10 cellular contexts compared by ENCODE assay signal in the genomic region with DNA sequence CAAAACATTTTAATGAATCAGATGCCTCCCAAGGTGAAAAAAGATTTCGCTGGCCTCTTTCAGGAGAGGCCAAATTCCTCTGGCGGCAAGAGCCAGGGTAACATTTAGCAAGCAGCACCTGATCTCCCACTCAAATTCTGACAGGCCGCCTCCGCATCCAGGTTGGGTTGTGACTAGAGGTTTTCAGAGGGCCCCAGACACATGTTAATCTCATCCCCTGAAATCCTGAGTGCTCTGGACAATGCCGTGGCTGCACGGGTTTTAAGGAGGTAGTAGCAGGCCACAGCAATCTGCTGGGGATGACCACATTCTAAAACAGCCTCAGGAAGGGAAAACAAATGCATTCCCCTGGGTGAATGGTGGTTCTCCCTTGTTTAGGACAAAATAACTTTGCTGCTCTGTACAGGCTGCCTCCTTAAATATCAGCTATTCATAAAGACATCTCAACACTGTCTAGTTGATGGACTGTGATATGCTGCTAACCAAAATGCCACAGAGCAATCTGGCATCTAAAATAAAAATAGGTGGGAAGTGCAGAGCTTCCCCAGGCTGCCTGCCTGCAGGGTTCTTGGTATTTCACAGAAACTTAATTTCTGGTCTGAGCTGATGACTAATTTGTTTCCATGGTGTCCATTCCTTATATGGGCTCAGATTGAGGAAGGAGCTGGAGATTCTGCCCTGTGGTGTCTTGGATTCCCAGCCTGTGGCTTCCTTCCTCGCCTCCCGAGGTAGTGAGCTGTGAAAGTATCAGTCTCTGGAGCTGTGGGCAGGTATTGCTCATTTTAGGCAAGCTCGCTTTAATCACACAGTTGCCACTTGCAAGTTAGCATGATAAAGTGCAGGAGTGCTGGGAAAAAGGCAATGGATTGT.
DNase-seq lines count a peak whose midpoint lies in the region; ATAC-seq and TF ChIP-seq lines count a peak whose summit lies in the region.
"Had no signal": no experiment of that assay in that cellular context is flagged by ENCODE, and none has a peak within 500 bp of the region (broad histone marks: within the 10 kb centered on the region; RNA-seq: fewer than 3 reads in every experiment).

No MANE protein-coding gene starts in this region.

- peaks cover 0 to 23% (median 16%) of the 10 kb centered on the region in 4 donors for H3K4me1 ChIP-seq in sigmoid colon
- H3K4me1 ChIP-seq: testis had no signal

- ATAC-seq in naive thymus-derived CD8-positive, alpha-beta T cell: no peak
- ATAC-seq: T-helper 17 cell had no signal

- no peaks in the 10 kb centered on the region for H3K27me3 ChIP-seq in sigmoid colon
- H3K27me3 ChIP-seq: testis had no signal

- no peak overlapping the region for H3K4me3 Mint-ChIP-seq in naive thymus-derived CD8-positive, alpha-beta T cell
- H3K4me3 Mint-ChIP-seq: T-helper 17 cell had no signal

- no peak for TF ChIP-seq CTCF in sigmoid colon (IDR thresholded peaks at IDR 0.05)

- POLR2A ChIA-PET in naive thymus-derived CD8-positive, alpha-beta T cell (lab: Charles Lee): no interaction called here

- H3K9me3 Mint-ChIP-seq in naive thymus-derived CD8-positive, alpha-beta T cell: peaks cover 0 to 19% (median 9%) of the 10 kb centered on the region in 9 donors

- H3K36me3 ChIP-seq in sigmoid colon: peaks cover 0 to 45% (median 12%) of the 10 kb centered on the region in 4 donors

- H3K9me3 ChIP-seq in sigmoid colon: no peaks in the 10 kb centered on the region
- H3K9me3 ChIP-seq: testis had no signal

- H3K27ac ChIP-seq in sigmoid colon: peak overlapping the region; percentile 19 to 76 (median 50)
- H3K27ac ChIP-seq: testis had no signal

- TF ChIP-seq POLR2A in sigmoid colon (IDR thresholded peaks at IDR 0.05) (no peak), erythroblast (IDR thresholded peaks at IDR 0.05; ENCODE audit: low read length) (no peak)

- H3K36me3 Mint-ChIP-seq in naive thymus-derived CD8-positive, alpha-beta T cell: peaks cover 64 to 96% (median 90%) of the 10 kb centered on the region in 3 donors

- TF ChIP-seq EP300 in sigmoid colon (IDR thresholded peaks at IDR 0.05): no peak

- no peaks in the 10 kb centered on the region for H3K27me3 Mint-ChIP-seq in naive thymus-derived CD8-positive, alpha-beta T cell
- H3K27me3 Mint-ChIP-seq: T-helper 17 cell had no signal

- peak overlapping the region in 1 of 10 donors; percentile 15 for H3K27ac Mint-ChIP-seq in naive thymus-derived CD8-positive, alpha-beta T cell

- WGBS in sigmoid colon, 2 donors: 81 to 88% methylated on average over 9 of the region's 9 CpGs

- H3K4me3 ChIP-seq in sigmoid colon: no peak overlapping the region
- H3K4me3 ChIP-seq: testis had no signal

- intact Hi-C loops in sigmoid colon (cut with DNase I): no loop called here

- peak; percentile 83 for DNase-seq in HCEC 1CT
- DNase-seq in SKM-1 (lab: John Stamatoyannopoulos, UW; ENCODE audit: unreplicated experiment): peak; percentile 18
- DNase-seq in fibroblast of the conjunctiva (ENCODE audit: low read depth): peak; percentile 26
- DNase-seq in sigmoid colon: no peak
- DNase-seq in naive thymus-derived CD8-positive, alpha-beta T cell: no peak
- DNase-seq in activated T-cell treated with anti-CD3 and anti-CD28 coated beads, Interleukin-2, amount 50 U/mL, for 1 hour: no peak
- no peak for DNase-seq in erythroblast (lab: John Stamatoyannopoulos, UW)
- no peak for DNase-seq in activated CD4-positive, alpha-beta T cell treated with anti-CD3 and anti-CD28 coated beads, Interleukin-2, amount 50 U/mL, for 48 hours
- DNase-seq: T-helper 17 cell, testis had no signal

- H3K4me1 Mint-ChIP-seq in naive thymus-derived CD8-positive, alpha-beta T cell: no peaks in the 10 kb centered on the region

Comparison
In these comparisons a context has a peak if more than half of its experiments do, and no peak if none do; other contexts are left out.
1. DNase-seq: peak in HCEC 1CT (single experiment), SKM-1 (single experiment) and fibroblast of the conjunctiva (single experiment); none in sigmoid colon (single experiment), naive thymus-derived CD8-positive, alpha-beta T cell (0 of 10), activated T-cell treated with anti-CD3 and anti-CD28 coated beads, Interleukin-2, amount 50 U/mL, for 1 hour (single experiment), erythroblast (0 of 2) and activated CD4-positive, alpha-beta T cell treated with anti-CD3 and anti-CD28 coated beads, Interleukin-2, amount 50 U/mL, for 48 hours (0 of 2).